Comparison of ENCODE assay signal across 22 cellular contexts in the genomic region with DNA sequence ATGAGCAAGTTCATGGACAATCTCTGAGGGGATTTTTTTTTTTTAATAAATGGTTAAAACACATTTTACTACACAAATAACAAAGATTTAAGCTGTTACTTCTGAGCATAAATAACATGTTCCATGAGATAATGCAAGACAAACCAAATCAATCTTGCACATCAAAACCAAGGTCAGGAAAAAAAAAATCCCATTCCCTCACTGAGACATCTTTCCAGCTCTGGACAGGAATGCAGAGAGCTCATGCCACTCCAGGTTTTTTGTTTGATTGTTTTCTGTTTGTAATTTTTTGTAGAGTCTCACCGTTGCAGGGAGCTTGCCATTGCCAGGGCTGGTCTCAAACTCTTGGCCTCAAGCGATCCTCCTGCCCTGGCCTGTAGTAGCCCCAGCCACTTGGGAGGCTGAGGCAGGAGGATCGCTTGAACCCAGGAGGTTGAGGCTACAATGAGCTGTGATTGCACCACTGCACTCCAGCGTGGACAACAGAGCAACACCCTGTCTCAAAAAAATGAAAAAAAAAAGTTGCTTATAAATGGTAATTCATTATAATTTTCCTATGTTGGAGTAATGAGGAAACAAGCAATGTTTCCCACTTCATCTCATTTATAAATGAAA. TPM values are rescaled to one million over a fixed set of nuclear protein-coding genes. Genes with fewer than 3 reads are reported as not detected.
A peak's percentile ranks its signal among the peaks of the same experiment; 100 is the strongest.
DNase-seq lines count a peak whose midpoint lies in the region; ATAC-seq and TF ChIP-seq lines count a peak whose summit lies in the region.
"Had no signal": no experiment of that assay in that cellular context is flagged by ENCODE, and none has a peak within 500 bp of the region (broad histone marks: within the 10 kb centered on the region; RNA-seq: fewer than 3 reads in every experiment).

No MANE protein-coding gene starts in this region.

- H3K4me1 Mint-ChIP-seq in GM23338 = peaks cover 60% of the 10 kb centered on the region
- peaks cover 78% of the 10 kb centered on the region for H3K4me1 Mint-ChIP-seq in stimulated activated memory B cell treated with anti-CD40 and anti-IgM and Interleukin-4, amounts not matched to agents 10 μg/mL and 1 μg/mL and 100 μg/mL, for 72 hours

- H3K36me3 ChIP-seq in GM23338 (ENCODE audit: insufficient read depth) (no peaks in the 10 kb centered on the region), SU-DHL-6 (ENCODE audit: low read length) (no peaks in the 10 kb centered on the region), gastroesophageal sphincter (no peaks in the 10 kb centered on the region)
- H3K36me3 ChIP-seq: heart left ventricle had no signal

- H3K27me3 ChIP-seq in GM23338 (ENCODE audit: insufficient read depth) (no peaks in the 10 kb centered on the region), SU-DHL-6 (ENCODE audit: low read length) (no peaks in the 10 kb centered on the region), gastroesophageal sphincter (no peaks in the 10 kb centered on the region)
- H3K27me3 ChIP-seq: heart left ventricle had no signal

- H3K27ac ChIP-seq in GM23338 (ENCODE audit: low read depth) = peak overlapping the region; percentile 68; the same call in 1 of the 2 replicates
- peak overlapping the region; percentile 98 for H3K27ac ChIP-seq in SU-DHL-6 (ENCODE audit: low read depth, low read length)
- H3K27ac ChIP-seq in gastroesophageal sphincter = peak overlapping the region in 3 of 4 donors; percentile 52 to 63 (median 55)
- H3K27ac ChIP-seq: psoas muscle had no signal

- peak overlapping the region; percentile 6; the same call in 1 of the 2 replicates for H3K27ac Mint-ChIP-seq in GM23338
- H3K27ac Mint-ChIP-seq in stimulated activated memory B cell treated with anti-CD40 and anti-IgM and Interleukin-4, amounts not matched to agents 10 μg/mL and 1 μg/mL and 100 μg/mL, for 72 hours = peak overlapping the region; percentile 87
- H3K27ac Mint-ChIP-seq: activated CD8-positive, alpha-beta T cell treated with anti-CD3 and anti-CD28 coated beads, Interleukin-2, amount 10 ng/mL, durations not matched to agents 7 days and 5 days; activated naive CD8-positive, alpha-beta T cell treated with anti-CD3 and anti-CD28 coated beads for 36 hours; activated T-cell treated with anti-CD3 and anti-CD28 coated beads, Interleukin-2, amount 50 U/mL, for 72 hours; nephron progenitor cell; stimulated activated naive CD8-positive, alpha-beta T cell treated with anti-CD3 and anti-CD28 coated beads, Interleukin-15, Interleukin-2, amounts not matched to agents 100 ng/mL and 50 ng/mL, for 24 hours; T-cell had no signal

- H3K9me3 Mint-ChIP-seq in GM23338 = no peaks in the 10 kb centered on the region
- H3K9me3 Mint-ChIP-seq in stimulated activated memory B cell treated with anti-CD40 and anti-IgM and Interleukin-4, amounts not matched to agents 10 μg/mL and 1 μg/mL and 100 μg/mL, for 72 hours = no peaks in the 10 kb centered on the region
- H3K9me3 Mint-ChIP-seq: activated naive CD8-positive, alpha-beta T cell treated with anti-CD3 and anti-CD28 coated beads for 36 hours; activated T-cell treated with anti-CD3 and anti-CD28 coated beads, Interleukin-2, amount 50 U/mL, for 72 hours; nephron progenitor cell; stimulated activated naive CD8-positive, alpha-beta T cell treated with anti-CD3 and anti-CD28 coated beads, Interleukin-15, Interleukin-2, amounts not matched to agents 100 ng/mL and 50 ng/mL, for 24 hours; T-cell had no signal

- peaks cover 8% of the 10 kb centered on the region; the same call in 2 of the 3 replicates for H3K36me3 Mint-ChIP-seq in GM23338 (ENCODE audit: low read depth)
- peaks cover 32% of the 10 kb centered on the region for H3K36me3 Mint-ChIP-seq in stimulated activated memory B cell treated with anti-CD40 and anti-IgM and Interleukin-4, amounts not matched to agents 10 μg/mL and 1 μg/mL and 100 μg/mL, for 72 hours
- H3K36me3 Mint-ChIP-seq: activated naive CD8-positive, alpha-beta T cell treated with anti-CD3 and anti-CD28 coated beads for 36 hours; T-cell had no signal

- H4K20me1 ChIP-seq in GM23338 (replicated peaks; ENCODE audit: insufficient read depth) (no peaks in the 10 kb centered on the region), SU-DHL-6 (ENCODE audit: low read depth, low read length) (no peaks in the 10 kb centered on the region)

- no peak overlapping the region for H3K4me3 Mint-ChIP-seq in GM23338
- H3K4me3 Mint-ChIP-seq in stimulated activated memory B cell treated with anti-CD40 and anti-IgM and Interleukin-4, amounts not matched to agents 10 μg/mL and 1 μg/mL and 100 μg/mL, for 72 hours = no peak overlapping the region
- H3K4me3 Mint-ChIP-seq: activated CD8-positive, alpha-beta T cell treated with anti-CD3 and anti-CD28 coated beads, Interleukin-2, amount 10 ng/mL, durations not matched to agents 7 days and 5 days; activated naive CD8-positive, alpha-beta T cell treated with anti-CD3 and anti-CD28 coated beads for 36 hours; activated T-cell treated with anti-CD3 and anti-CD28 coated beads, Interleukin-2, amount 50 U/mL, for 72 hours; nephron progenitor cell; stimulated activated naive CD8-positive, alpha-beta T cell treated with anti-CD3 and anti-CD28 coated beads, Interleukin-15, Interleukin-2, amounts not matched to agents 100 ng/mL and 50 ng/mL, for 24 hours; T-cell had no signal

- H2AFZ ChIP-seq in GM23338 (no peak overlapping the region), SU-DHL-6 (ENCODE audit: low read depth, low read length, severe bottlenecking) (no peak overlapping the region)

- ATAC-seq in GM23338 (no peak), gastroesophageal sphincter (no peak), GM18861 (IDR thresholded peaks at IDR 0.05; ENCODE audit: unreplicated experiment) (no peak), HG03175 (IDR thresholded peaks at IDR 0.05; ENCODE audit: unreplicated experiment) (no peak)
- ATAC-seq in stimulated activated memory B cell treated with anti-CD40 and anti-IgM and Interleukin-4, amounts not matched to agents 10 μg/mL and 1 μg/mL and 100 μg/mL, for 72 hours = no peak
- ATAC-seq: activated CD8-positive, alpha-beta T cell treated with anti-CD3 and anti-CD28 coated beads, Interleukin-2, amount 10 ng/mL, durations not matched to agents 7 days and 5 days; activated T-cell treated with anti-CD3 and anti-CD28 coated beads, Interleukin-2, amount 50 U/mL, for 72 hours; heart left ventricle; psoas muscle; T-cell had no signal

- no peak for TF ChIP-seq POLR2A in gastroesophageal sphincter (IDR thresholded peaks at IDR 0.05)

- peaks cover 70% of the 10 kb centered on the region for H3K4me1 ChIP-seq in GM23338 (ENCODE audit: insufficient read depth)
- H3K4me1 ChIP-seq in gastroesophageal sphincter = peaks cover 0 to 11% (median 0%) of the 10 kb centered on the region in 3 donors
- H3K4me1 ChIP-seq: psoas muscle had no signal

- H3K4me2 ChIP-seq in GM23338 (0 out of 2 replicates have a peak overlapping the region, but pooled peaks have one; percentile 12), SU-DHL-6 (ENCODE audit: low read depth, low read length, poor library complexity, severe bottlenecking) (peak overlapping the region; percentile 93)

- no peak for TF ChIP-seq EP300 in gastroesophageal sphincter (IDR thresholded peaks at IDR 0.05)

- H3K9me3 ChIP-seq in SU-DHL-6 (ENCODE audit: insufficient read depth, low read length) = no peaks in the 10 kb centered on the region
- no peaks in the 10 kb centered on the region for H3K9me3 ChIP-seq in gastroesophageal sphincter
- H3K9me3 ChIP-seq: heart left ventricle, psoas muscle had no signal

- H3F3A ChIP-seq in GM23338 (replicated peaks; ENCODE audit: low read depth) (0 out of 2 replicates have a peak, but pooled peaks cover 6% of the 10 kb centered on the region), SU-DHL-6 (ENCODE audit: insufficient read depth) (peaks cover 63% of the 10 kb centered on the region)

- H3K9me2 ChIP-seq in GM23338 (ENCODE audit: insufficient read depth) = no peaks in the 10 kb centered on the region
- no peaks in the 10 kb centered on the region for H3K9me2 ChIP-seq in SU-DHL-6 (replicated peaks; ENCODE audit: insufficient read depth, low read length)

- 17 to 79% methylated on average over 1 to 3 of the region's 4 CpGs for WGBS in gastroesophageal sphincter (ENCODE audit: low coverage in 1 of 2), 2 donors

- H3K27me3 Mint-ChIP-seq in GM23338 (ENCODE audit: insufficient read depth, low read depth, poor library complexity) = peaks cover 7% of the 10 kb centered on the region
- H3K27me3 Mint-ChIP-seq in stimulated activated memory B cell treated with anti-CD40 and anti-IgM and Interleukin-4, amounts not matched to agents 10 μg/mL and 1 μg/mL and 100 μg/mL, for 72 hours = no peaks in the 10 kb centered on the region
- H3K27me3 Mint-ChIP-seq: activated naive CD8-positive, alpha-beta T cell treated with anti-CD3 and anti-CD28 coated beads for 36 hours; stimulated activated naive CD8-positive, alpha-beta T cell treated with anti-CD3 and anti-CD28 coated beads, Interleukin-15, Interleukin-2, amounts not matched to agents 100 ng/mL and 50 ng/mL, for 24 hours; T-cell had no signal

- H3K4me3 ChIP-seq in GM23338 (no peak overlapping the region), SU-DHL-6 (ENCODE audit: insufficient read depth, low read length, poor library complexity, severe bottlenecking) (peak overlapping the region; percentile 58), gastroesophageal sphincter (no peak overlapping the region)
- H3K4me3 ChIP-seq: heart left ventricle, psoas muscle had no signal

- H3K9ac ChIP-seq in SU-DHL-6 (ENCODE audit: low read length) = peak overlapping the region; percentile 73

- H3K79me2 ChIP-seq in GM23338 (replicated peaks; ENCODE audit: insufficient read depth) (peaks cover 94% of the 10 kb centered on the region), SU-DHL-6 (ENCODE audit: insufficient read depth, low read length) (peaks cover 88% of the 10 kb centered on the region)

- TF ChIP-seq CTCF in GM23338 (conservative IDR thresholded peaks at IDR 0.05; ENCODE audit: low read depth in 2 of 2) (no peak), SU-DHL-6 (IDR thresholded peaks at IDR 0.05; ENCODE audit: insufficient read depth, low read length, poor library complexity, severe bottlenecking) (no peak), gastroesophageal sphincter (IDR thresholded peaks at IDR 0.05) (no peak)

- DNase-seq in GM23338 (ENCODE audit: low spot score) (no peak), DMS79 (lab: John Stamatoyannopoulos, UW) (no peak)
- DNase-seq in activated CD4-positive, CD25-positive, alpha-beta regulatory T cell treated with anti-CD3 and anti-CD28 coated beads, Interleukin-2, amount 50 U/mL, for 72 hours = no peak
- DNase-seq: activated CD8-positive, alpha-beta T cell treated with anti-CD3 and anti-CD28 coated beads, Interleukin-2, amount 10 ng/mL, durations not matched to agents 7 days and 5 days; activated naive CD8-positive, alpha-beta T cell treated with anti-CD3 and anti-CD28 coated beads for 36 hours; activated T-cell treated with anti-CD3 and anti-CD28 coated beads, Interleukin-2, amount 50 U/mL, for 72 hours; caudate nucleus; heart left ventricle; KG1; NCI-H1048; NCI-H2171; NCI-H748 treated with DMSO at 0.1 percent for 48 hours; nephron progenitor cell; psoas muscle; RPMI8226; T-cell had no signal

RNA-seq across cellular contexts. Expression of a gene that starts 14.0 kb away (rescaled TPM):
- total RNA-seq in GM23338 (2014; rRNA removed; shearing (Covaris generic)) = 149 and 204 TPM in 2 replicates
- 20.0 and 23.8 TPM in 2 replicates for polyA plus RNA-seq in GM23338 (2016; fragmentation: Nextera tagmentation; extraction: Ambion mirVana)
- 10 to 100 TPM in 2 of 4 donors, 1 to 10 TPM in 2; 7.9 to 25.5 (median 11.8) TPM for total RNA-seq in gastroesophageal sphincter

RNA-seq across cellular contexts. Expression of a gene that starts 14.5 kb away (rescaled TPM):
- 12.4 and 14.7 TPM in 2 replicates for total RNA-seq in GM23338 (2014; rRNA removed; shearing (Covaris generic))
- 2.7 and 5.2 TPM in 2 replicates for polyA plus RNA-seq in GM23338 (2016; fragmentation: Nextera tagmentation; extraction: Ambion mirVana)
- under 1 TPM; 0.08 to 0.96 (median 0.36) TPM for total RNA-seq in gastroesophageal sphincter
- total RNA-seq: activated CD8-positive, alpha-beta T cell treated with anti-CD3 and anti-CD28 coated beads, Interleukin-2, amount 10 ng/mL, durations not matched to agents 7 days and 5 days; psoas muscle had no signal
